17 cellular contexts compared by ENCODE assay signal in the genomic region with DNA sequence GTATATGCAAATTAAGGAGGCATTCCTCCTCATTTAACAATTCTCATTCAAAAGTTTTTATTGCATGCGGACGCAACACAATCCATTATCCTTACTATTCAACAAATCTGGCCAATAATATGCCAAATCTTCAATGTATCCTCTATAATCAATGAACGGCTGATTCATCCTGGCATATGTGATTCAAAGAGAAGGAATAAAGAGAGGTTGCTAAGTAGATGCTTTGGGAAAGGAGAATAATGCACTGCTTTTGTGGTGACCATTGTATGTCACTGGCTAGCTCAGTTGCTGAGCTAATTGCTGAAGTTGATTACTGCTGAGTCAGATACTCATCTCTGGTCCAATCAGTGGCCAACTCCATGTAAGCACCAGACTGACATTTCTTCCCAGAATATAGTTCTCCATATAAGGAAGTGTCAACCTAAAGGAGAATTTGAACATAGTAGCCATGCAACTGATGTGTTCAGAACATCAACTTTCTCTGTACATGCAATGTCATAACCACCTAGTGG.
A peak's percentile ranks its signal among the peaks of the same experiment; 100 is the strongest.
DNase-seq lines count a peak whose midpoint lies in the region; ATAC-seq, FAIRE-seq and TF ChIP-seq lines count a peak whose summit lies in the region.
"Had no signal": no experiment of that assay in that cellular context is flagged by ENCODE, and none has a peak within 500 bp of the region (broad histone marks: within the 10 kb centered on the region; RNA-seq: fewer than 3 reads in every experiment).

No MANE protein-coding gene starts in this region.

- no peak overlapping the region for H2AK5ac ChIP-seq in H1 (ENCODE audit: low read depth, low read length)

- no peaks in the 10 kb centered on the region for H3K9me3 ChIP-seq in H1 (ENCODE audit: insufficient read depth in 2 of 2, low read depth in 1 of 2, low read length in 1 of 2)
- H3K9me3 ChIP-seq in neural progenitor cell (ENCODE audit: low read depth) = no peaks in the 10 kb centered on the region
- H3K9me3 ChIP-seq: Caco-2 had no signal

- DNase-seq in ELF-1 (ENCODE audit: low read depth, low spot score) (peak; percentile 4), OCI-M1 (lab: John Stamatoyannopoulos, UW) (peak; percentile 45), H1 (ENCODE audit: low read depth in 1 of 2, low spot score in 2 of 2) (no peak), neural progenitor cell (ENCODE audit: low spot score) (no peak), left ventricle myocardium superior (no peak)
- DNase-seq: Caco-2; CD8-positive, alpha-beta memory T cell; DND-41; GF-D8; GOT3 had no signal

- H2BK5ac ChIP-seq in H1 (ENCODE audit: low read depth, low read length) = 0 out of 2 replicates have a peak overlapping the region, but pooled peaks have one; percentile 26

- no peak overlapping the region for H3K56ac ChIP-seq in H1 (replicated peaks; ENCODE audit: insufficient read length, low read depth, low read length)

- H3K27me3 ChIP-seq in H1 (replicated peaks in 1 of 4; ENCODE audit: control insufficient read depth in 3 of 4, extremely low read depth in 1 of 4, insufficient read depth in 3 of 4, low read length in 3 of 4) (no peaks in the 10 kb centered on the region), neural progenitor cell (no peaks in the 10 kb centered on the region)

- no peak overlapping the region for H2BK120ac ChIP-seq in H1 (replicated peaks; ENCODE audit: low read depth, low read length)

- H3K4me3 ChIP-seq in H1 (ENCODE audit: extremely low read depth in 1 of 4, insufficient read depth in 2 of 4, low read depth in 3 of 4, low read length in 4 of 4) (no peak overlapping the region), neural progenitor cell (no peak overlapping the region)

- H3K23ac ChIP-seq in H1 (ENCODE audit: insufficient read length) = no peak overlapping the region

- H3K36me3 Mint-ChIP-seq in neural progenitor cell = peaks cover 3% of the 10 kb centered on the region
- H3K36me3 Mint-ChIP-seq: CD8-positive, alpha-beta memory T cell; IgD-negative memory B cell had no signal

- H3K4me1 ChIP-seq in H1 (replicated peaks in 1 of 4; ENCODE audit: control insufficient read depth in 3 of 4, insufficient read depth in 4 of 4, low read length in 3 of 4) (peaks cover 3 to 11% (median 8%) of the 10 kb centered on the region in 4 experiments; a peak in 6 of 7 replicates), neural progenitor cell (peaks cover 15% of the 10 kb centered on the region)
- H3K4me1 ChIP-seq: Caco-2 had no signal

- H3K9me3 Mint-ChIP-seq in neural progenitor cell = peaks cover 36% of the 10 kb centered on the region

- no peak overlapping the region for H3K18ac ChIP-seq in H1 (ENCODE audit: extremely low read depth, low read length)

- H2BK20ac ChIP-seq in H1 (ENCODE audit: low read length) = no peak overlapping the region

- H4K5ac ChIP-seq in H1 (ENCODE audit: insufficient read length, low read depth, low read length) = no peak overlapping the region

- H3K27ac Mint-ChIP-seq in neural progenitor cell = peak overlapping the region; percentile 51
- H3K27ac Mint-ChIP-seq: CD14-positive monocyte, IgD-negative memory B cell had no signal

- H3K23me2 ChIP-seq in H1 (ENCODE audit: low read depth, low read length) = no peaks in the 10 kb centered on the region

- 64% methylated on average over 3 of the region's 3 CpGs; no CpG with 5 or more reads in 1 of the 2 experiments for WGBS in H1 (ENCODE audit: extremely low coverage in 1 of 2, insufficient coverage in 1 of 2, insufficient read length in 1 of 2, insufficient replicate concordance in 2 of 2, low coverage in 1 of 2, low lambda C conversion rate in 2 of 2, missing lambda C conversion rate in 1 of 2), 2 experiments

- H4K8ac ChIP-seq in H1 (ENCODE audit: extremely low read depth, insufficient read depth, low read length) = no peak overlapping the region

- no peak overlapping the region for H3K14ac ChIP-seq in H1 (ENCODE audit: insufficient read length)

- no peak overlapping the region for H2AFZ ChIP-seq in H1 (ENCODE audit: low read length)
- H2AFZ ChIP-seq in neural progenitor cell (replicated peaks) = no peak overlapping the region

- no peak for FAIRE-seq in H1 (lab: Jason Lieb, UNC)
- FAIRE-seq: A204.1, GM19239 had no signal

- no peak for TF ChIP-seq RAD21 in H1 (IDR thresholded peaks at IDR 0.05 in 1 of 2, conservative IDR thresholded peaks at IDR 0.05 in 1 of 2; ENCODE audit: low read depth in 2 of 2, low read length in 2 of 2)

- H4K91ac ChIP-seq in H1 (replicated peaks; ENCODE audit: insufficient read length, low read length) = no peak overlapping the region

- intact Hi-C loops in left ventricle myocardium superior (cut with micrococcal nuclease) = no loop called here

- H2BK15ac ChIP-seq in H1 (ENCODE audit: low read length) = no peak overlapping the region

- H3K9ac ChIP-seq in H1 (replicated peaks in 1 of 4; ENCODE audit: extremely low read depth in 1 of 4, low read depth in 3 of 4, low read length in 3 of 4) (no peak overlapping the region), neural progenitor cell (no peak overlapping the region)

- POLR2A ChIA-PET in H1 (lab: Charles Lee; ENCODE audit: partially characterized antibody) = interaction anchor here (0.5 kb wide), 1 partner anchor 490 kb away, joined by 3 read pairs; no protein-coding TSS in a partner anchor

- no peaks in the 10 kb centered on the region for H4K20me1 ChIP-seq in H1 (replicated peaks in 1 of 2; ENCODE audit: control insufficient read depth in 1 of 2, insufficient read depth in 2 of 2, low read length in 2 of 2)
- no peaks in the 10 kb centered on the region for H4K20me1 ChIP-seq in neural progenitor cell (ENCODE audit: low read depth)

- no peak overlapping the region for H3K4ac ChIP-seq in H1 (replicated peaks; ENCODE audit: insufficient read length, low read depth, low read length)

- no peaks in the 10 kb centered on the region for H3K36me3 ChIP-seq in H1 (ENCODE audit: control insufficient read depth in 2 of 4, insufficient read depth in 4 of 4, low read length in 3 of 4)
- H3K36me3 ChIP-seq in neural progenitor cell = no peaks in the 10 kb centered on the region

- no peak overlapping the region for H2BK12ac ChIP-seq in H1 (ENCODE audit: low read depth, low read length)

- no peak for ATAC-seq in HG03196 (IDR thresholded peaks at IDR 0.05; ENCODE audit: unreplicated experiment)
- no peak for ATAC-seq in HG03457 (IDR thresholded peaks at IDR 0.05; ENCODE audit: unreplicated experiment)
- ATAC-seq in left ventricle myocardium superior = no peak
- ATAC-seq: HCT116 had no signal

- peaks cover 27% of the 10 kb centered on the region for H3K4me1 Mint-ChIP-seq in neural progenitor cell
- H3K4me1 Mint-ChIP-seq: CD8-positive, alpha-beta memory T cell; IgD-negative memory B cell had no signal

- TF ChIP-seq EP300 in H1 (IDR thresholded peaks at IDR 0.05; ENCODE audit: borderline replicate concordance in 1 of 2, low read depth in 2 of 2, low read length in 2 of 2) = no peak

- CTCF ChIA-PET in H1 (lab: Charles Lee; ENCODE audit: partially characterized antibody) = interaction anchor here (0.6 to 1.5 kb wide), 2 partner anchors 16 to 38 kb away, joined by 3 read pairs; no protein-coding TSS in a partner anchor

- H3K79me1 ChIP-seq in H1 (ENCODE audit: low read depth, low read length) = no peaks in the 10 kb centered on the region

- H3K27me3 Mint-ChIP-seq in neural progenitor cell (ENCODE audit: insufficient read depth, low read depth) = peaks cover 5% of the 10 kb centered on the region

- H3K4me3 Mint-ChIP-seq in neural progenitor cell = no peak overlapping the region
- H3K4me3 Mint-ChIP-seq: CD14-positive monocyte; CD8-positive, alpha-beta memory T cell; IgD-negative memory B cell had no signal

- no peak overlapping the region for H3K4me2 ChIP-seq in H1 (ENCODE audit: insufficient read depth in 1 of 2, low read depth in 2 of 2, low read length in 2 of 2)
- H3K4me2 ChIP-seq in neural progenitor cell = no peak overlapping the region

- H3K27ac ChIP-seq in H1 (ENCODE audit: low read depth, low read length) (no peak overlapping the region), neural progenitor cell (no peak overlapping the region)

- H3K79me2 ChIP-seq in H1 (ENCODE audit: control insufficient read depth in 1 of 2, insufficient read depth in 2 of 2, low read length in 2 of 2) (no peaks in the 10 kb centered on the region), neural progenitor cell (ENCODE audit: low read depth) (no peaks in the 10 kb centered on the region)

- TF ChIP-seq POLR2A in H1 (IDR thresholded peaks at IDR 0.05; ENCODE audit: control extremely low read depth in 1 of 2, low read depth in 2 of 2, low read length in 2 of 2) = no peak

- H3F3A ChIP-seq in neural progenitor cell (ENCODE audit: low read depth) = peaks cover 11% of the 10 kb centered on the region

- TF ChIP-seq CTCF in H1 (IDR thresholded peaks at IDR 0.05; ENCODE audit: control extremely low read depth in 1 of 3, insufficient read depth in 1 of 3, low read depth in 1 of 3, low read length in 3 of 3) (no peak), neural progenitor cell (IDR thresholded peaks at IDR 0.05) (no peak)

TF ChIP-seq in H1, 55 proteins besides CTCF, POLR2A, EP300 and RAD21:
- TF ChIP-seq SIN3A (conservative IDR thresholded peaks at IDR 0.05 in 1 of 2, IDR thresholded peaks at IDR 0.05 in 1 of 2; ENCODE audit: low read depth in 1 of 2, low read length in 2 of 2) (no peak), BACH1 (IDR thresholded peaks at IDR 0.05; ENCODE audit: low read length) (peak; percentile 46; the same call in 1 of the 2 replicates), MAFK (IDR thresholded peaks at IDR 0.05; ENCODE audit: low read depth, low read length) (peak; percentile 58; the same call in 1 of the 2 replicates), NANOG (IDR thresholded peaks at IDR 0.05; ENCODE audit: insufficient read depth, low read depth, low read length, poor library complexity, severe bottlenecking) (no peak)
TF ChIP-seq in H1: peak in this region for 2.

Comparison
In these comparisons a context has a peak if more than half of its experiments do, and no peak if none do; other contexts are left out.
1. DNase-seq: peak in ELF-1 (single experiment) and OCI-M1 (single experiment); none in H1 (0 of 2), neural progenitor cell (single experiment) and left ventricle myocardium superior (single experiment).